ENCODE assay signal across 14 cellular contexts in genomic region chr15:75309711-75310110, GRCh38.
"Had no signal": no experiment of that assay in that cellular context is flagged by ENCODE, and none has a peak within 500 bp of the region (broad histone marks: within the 10 kb centered on the region; RNA-seq: fewer than 3 reads in every experiment).

No MANE protein-coding gene starts in this region.

- DNase-seq: activated CD4-positive, alpha-beta T cell treated with anti-CD3 and anti-CD28 coated beads, Interleukin-2, amount 50 U/mL, for 4 hours; activated CD4-positive, CD25-positive, alpha-beta regulatory T cell treated with anti-CD3 and anti-CD28 coated beads, Interleukin-2, amount 50 U/mL, for 72 hours; activated T-cell treated with anti-CD3 and anti-CD28 coated beads for 4 hours; amniotic stem cell; body of pancreas; dermis blood vessel endothelial cell; effector memory CD8-positive, alpha-beta T cell; hypothalamus; nucleus accumbens; stimulated activated CD4-positive, alpha-beta T cell treated with anti-CD3 and anti-CD28 coated beads, Interleukin-4, amount 100 ng/mL, for 24 hours; stimulated activated naive CD4-positive, alpha-beta T cell; tibial artery; uterus had no signal

- H3K4me3 ChIP-seq: body of pancreas, skin epidermis, tibial artery, uterus had no signal

- ATAC-seq: body of pancreas; effector memory CD8-positive, alpha-beta T cell had no signal
